13 cellular contexts compared by ENCODE assay signal in genomic region chr6:140433072-140433471, GRCh38.
DNase-seq lines count a peak whose midpoint lies in the region; ATAC-seq and TF ChIP-seq lines count a peak whose summit lies in the region.
"Had no signal": no experiment of that assay in that cellular context is flagged by ENCODE, and none has a peak within 500 bp of the region (broad histone marks: within the 10 kb centered on the region; RNA-seq: fewer than 3 reads in every experiment).

No MANE protein-coding gene starts in this region.

- no peak for TF ChIP-seq CTCF in endodermal cell (conservative IDR thresholded peaks at IDR 0.05)

- H3K9me3 ChIP-seq in adipocyte (ENCODE audit: control insufficient read depth, low read length), result peaks cover 14% of the 10 kb centered on the region
- peaks cover 32% of the 10 kb centered on the region for H3K9me3 ChIP-seq in endodermal cell (ENCODE audit: control insufficient read depth, low read length)

- no peak overlapping the region for H3K27ac Mint-ChIP-seq in endodermal cell
- H3K27ac Mint-ChIP-seq: CD4-positive, alpha-beta memory T cell had no signal

- peaks cover 19% of the 10 kb centered on the region for H3K36me3 Mint-ChIP-seq in endodermal cell (ENCODE audit: low read depth)
- H3K36me3 Mint-ChIP-seq: CD4-positive, alpha-beta memory T cell had no signal

- H3K27ac ChIP-seq in endodermal cell (ENCODE audit: low read depth, low read length), result no peak overlapping the region

- DNase-seq in KBM-7, result peak; percentile 10
- no peak for DNase-seq in adipocyte (ENCODE audit: low read depth)
- no peak for DNase-seq in endodermal cell
- no peak for DNase-seq in LoVo (ENCODE audit: low spot score)
- DNase-seq: C1 segment of cervical spinal cord; CD4-positive, alpha-beta memory T cell; COR-L47; DMS153; DND-41; GOT3 had no signal

- H3K9me3 Mint-ChIP-seq in endodermal cell, result peaks cover 48% of the 10 kb centered on the region

- in situ Hi-C loops in KBM-7 (cut with MboI; ENCODE audit: low pct_unique_long_range_greater_than_20kb, low sequenced_read_pairs), result loop anchor here (25.0 kb wide), 1 partner anchor 1046 kb away; no protein-coding TSS in a partner anchor

- H3K9ac ChIP-seq in adipocyte (ENCODE audit: low read length) (no peak overlapping the region), endodermal cell (ENCODE audit: extremely low read depth, low read length, poor library complexity, severe bottlenecking) (no peak overlapping the region)

- WGBS in endodermal cell (ENCODE audit: insufficient coverage in 1 of 2, insufficient read length in 1 of 2), 2 experiments, result 88 to 91% methylated on average over 3 to 4 of the region's 4 CpGs

- H3K4me1 ChIP-seq in adipocyte (ENCODE audit: control insufficient read depth, insufficient read depth, low read length) (peaks cover 16% of the 10 kb centered on the region), endodermal cell (ENCODE audit: control insufficient read depth, insufficient read depth, low read length) (no peaks in the 10 kb centered on the region)

- ATAC-seq in GM19328 (IDR thresholded peaks at IDR 0.05; ENCODE audit: unreplicated experiment), result no peak
- ATAC-seq in HG02678 (IDR thresholded peaks at IDR 0.05; ENCODE audit: unreplicated experiment), result no peak

- H3K4me3 ChIP-seq in adipocyte (ENCODE audit: low read length), result peak overlapping the region; percentile 21
- H3K4me3 ChIP-seq in endodermal cell (ENCODE audit: low read length), result peak overlapping the region; percentile 47
- H3K4me3 ChIP-seq: HAP-1 had no signal

- no peaks in the 10 kb centered on the region for H3K27me3 ChIP-seq in adipocyte (replicated peaks; ENCODE audit: control insufficient read depth, insufficient read depth, low read length)
- no peaks in the 10 kb centered on the region for H3K27me3 ChIP-seq in endodermal cell (ENCODE audit: control insufficient read depth, insufficient read depth, low read length, poor library complexity, severe bottlenecking)

- no peaks in the 10 kb centered on the region for H3K27me3 Mint-ChIP-seq in endodermal cell (ENCODE audit: insufficient read depth)

- peaks cover 9% of the 10 kb centered on the region for H3K4me1 Mint-ChIP-seq in endodermal cell
- H3K4me1 Mint-ChIP-seq: CD4-positive, alpha-beta memory T cell had no signal

- no peaks in the 10 kb centered on the region for H3K36me3 ChIP-seq in adipocyte (ENCODE audit: control insufficient read depth, insufficient read depth, low read length, severe bottlenecking)
- no peaks in the 10 kb centered on the region for H3K36me3 ChIP-seq in endodermal cell (ENCODE audit: control insufficient read depth, insufficient read depth, low read length)
- H3K36me3 ChIP-seq: HAP-1 had no signal

- no peak overlapping the region for H3K4me3 Mint-ChIP-seq in endodermal cell
- H3K4me3 Mint-ChIP-seq: CD4-positive, alpha-beta memory T cell had no signal
